Comparison of ENCODE assay signal across 17 cellular contexts in genomic region chr22:46933040-46933439, GRCh38.
DNase-seq lines count a peak whose midpoint lies in the region; ATAC-seq and TF ChIP-seq lines count a peak whose summit lies in the region.
"Had no signal": no experiment of that assay in that cellular context is flagged by ENCODE, and none has a peak within 500 bp of the region (broad histone marks: within the 10 kb centered on the region; RNA-seq: fewer than 3 reads in every experiment).

No MANE protein-coding gene starts in this region.

- intact Hi-C loops in Right ventricle myocardium superior (cut with DNase I): no loop called here
- intact Hi-C loops in CD4-positive, alpha-beta T cell (cut with DNase I, micrococcal nuclease): no loop called here

- H3K27me3 Mint-ChIP-seq in WTC11 (ENCODE audit: low read depth) (no peaks in the 10 kb centered on the region), endothelial cell (ENCODE audit: unreplicated experiment) (no peaks in the 10 kb centered on the region)
- H3K27me3 Mint-ChIP-seq in stimulated activated memory B cell treated with anti-CD40 and anti-IgM and Interleukin-4, amounts not matched to agents 10 μg/mL and 1 μg/mL and 100 μg/mL, for 72 hours: no peaks in the 10 kb centered on the region
- H3K27me3 Mint-ChIP-seq in CD4-positive, alpha-beta T cell: no peaks in the 10 kb centered on the region

- H3K4me3 Mint-ChIP-seq in WTC11: no peak overlapping the region
- H3K4me3 Mint-ChIP-seq in endothelial cell (ENCODE audit: unreplicated experiment): peak overlapping the region; percentile 67
- H3K4me3 Mint-ChIP-seq in stimulated activated memory B cell treated with anti-CD40 and anti-IgM and Interleukin-4, amounts not matched to agents 10 μg/mL and 1 μg/mL and 100 μg/mL, for 72 hours: no peak overlapping the region
- H3K4me3 Mint-ChIP-seq in CD4-positive, alpha-beta T cell: no peak overlapping the region
- H3K4me3 Mint-ChIP-seq: CD8-positive, alpha-beta T cell had no signal

- H3K9me3 ChIP-seq in right atrium auricular region (no peaks in the 10 kb centered on the region), MG63 (no peaks in the 10 kb centered on the region)
- H3K9me3 ChIP-seq in CD4-positive, alpha-beta T cell (ENCODE audit: control insufficient read depth, low read length): no peaks in the 10 kb centered on the region
- H3K9me3 ChIP-seq: Peyer's patch had no signal

- TF ChIP-seq CTCF in right atrium auricular region (IDR thresholded peaks at IDR 0.05) (no peak), WTC11 (IDR thresholded peaks at IDR 0.05) (no peak), endothelial cell (IDR thresholded peaks at IDR 0.05; ENCODE audit: unreplicated experiment) (no peak)
- no peak for TF ChIP-seq CTCF in CD4-positive, alpha-beta T cell (IDR thresholded peaks at IDR 0.05)

- H3K9me3 Mint-ChIP-seq in WTC11 (no peaks in the 10 kb centered on the region), endothelial cell (ENCODE audit: unreplicated experiment) (no peaks in the 10 kb centered on the region)
- H3K9me3 Mint-ChIP-seq in stimulated activated memory B cell treated with anti-CD40 and anti-IgM and Interleukin-4, amounts not matched to agents 10 μg/mL and 1 μg/mL and 100 μg/mL, for 72 hours: no peaks in the 10 kb centered on the region
- no peaks in the 10 kb centered on the region for H3K9me3 Mint-ChIP-seq in CD4-positive, alpha-beta T cell
- H3K9me3 Mint-ChIP-seq: CD8-positive, alpha-beta T cell had no signal

- CTCF ChIA-PET in WTC11 (lab: Charles Lee): interaction anchor here (0.7 kb wide), 1 partner anchor 201 kb away, joined by 4 read pairs; no protein-coding TSS in a partner anchor
- CTCF ChIA-PET in CD4-positive, alpha-beta T cell (lab: Charles Lee): no interaction called here

- H3K36me3 ChIP-seq in right atrium auricular region (no peaks in the 10 kb centered on the region), MG63 (0 out of 2 replicates have a peak, but pooled peaks cover 3% of the 10 kb centered on the region)
- H3K36me3 ChIP-seq: Peyer's patch had no signal

- peaks cover 2% of the 10 kb centered on the region; the same call in 1 of the 2 replicates for H3K36me3 Mint-ChIP-seq in WTC11
- no peaks in the 10 kb centered on the region for H3K36me3 Mint-ChIP-seq in endothelial cell (ENCODE audit: low read depth, unreplicated experiment)
- H3K36me3 Mint-ChIP-seq in stimulated activated memory B cell treated with anti-CD40 and anti-IgM and Interleukin-4, amounts not matched to agents 10 μg/mL and 1 μg/mL and 100 μg/mL, for 72 hours: peaks cover 61% of the 10 kb centered on the region
- peaks cover 46% of the 10 kb centered on the region for H3K36me3 Mint-ChIP-seq in CD4-positive, alpha-beta T cell (ENCODE audit: low read depth)

- H3K4me3 ChIP-seq in right atrium auricular region: no peak overlapping the region
- H3K4me3 ChIP-seq in MG63: no peak overlapping the region
- H3K4me3 ChIP-seq: Peyer's patch had no signal

- peak overlapping the region; percentile 83 for H3K27ac Mint-ChIP-seq in WTC11
- H3K27ac Mint-ChIP-seq in endothelial cell (ENCODE audit: unreplicated experiment): no peak overlapping the region
- H3K27ac Mint-ChIP-seq in stimulated activated memory B cell treated with anti-CD40 and anti-IgM and Interleukin-4, amounts not matched to agents 10 μg/mL and 1 μg/mL and 100 μg/mL, for 72 hours: peak overlapping the region; percentile 17
- no peak overlapping the region for H3K27ac Mint-ChIP-seq in CD4-positive, alpha-beta T cell
- H3K27ac Mint-ChIP-seq: CD8-positive, alpha-beta T cell had no signal

- POLR2A ChIA-PET in WTC11 (lab: Charles Lee): no interaction called here
- POLR2A ChIA-PET in CD4-positive, alpha-beta T cell (lab: Charles Lee): no interaction called here

- H3K27ac ChIP-seq in right atrium auricular region: no peak overlapping the region
- H3K27ac ChIP-seq in CD4-positive, alpha-beta T cell (ENCODE audit: low read depth, low read length): no peak overlapping the region

- peaks cover 15% of the 10 kb centered on the region for H3K4me1 Mint-ChIP-seq in WTC11
- peaks cover 33% of the 10 kb centered on the region for H3K4me1 Mint-ChIP-seq in endothelial cell (ENCODE audit: unreplicated experiment)
- peaks cover 43% of the 10 kb centered on the region for H3K4me1 Mint-ChIP-seq in stimulated activated memory B cell treated with anti-CD40 and anti-IgM and Interleukin-4, amounts not matched to agents 10 μg/mL and 1 μg/mL and 100 μg/mL, for 72 hours
- peaks cover 9% of the 10 kb centered on the region for H3K4me1 Mint-ChIP-seq in CD4-positive, alpha-beta T cell (ENCODE audit: low read depth)

- no peak for ATAC-seq in Right ventricle myocardium superior (ENCODE audit: poor library complexity)
- no peak for ATAC-seq in WTC11
- no peak for ATAC-seq in stimulated activated memory B cell treated with anti-CD40 and anti-IgM and Interleukin-4, amounts not matched to agents 10 μg/mL and 1 μg/mL and 100 μg/mL, for 72 hours
- ATAC-seq in CD4-positive, alpha-beta T cell (ENCODE audit: poor library complexity): no peak
- no peak for ATAC-seq in GM21367 (IDR thresholded peaks at IDR 0.05; ENCODE audit: unreplicated experiment)
- ATAC-seq: CD8-positive, alpha-beta T cell had no signal

- peak; percentile 32 for DNase-seq in right atrium auricular region (ENCODE audit: low spot score)
- DNase-seq in Right ventricle myocardium superior: no peak
- DNase-seq in WTC11 (ENCODE audit: low spot score): no peak
- DNase-seq in endothelial cell (ENCODE audit: low spot score): no peak
- DNase-seq in MG63: no peak
- DNase-seq in CD4-positive, alpha-beta T cell: no peak
- DNase-seq: CD8-positive, alpha-beta T cell; H7; Kasumi-1; NCI-H1417; NCI-H2029; NCI-H2171 treated with DMSO at 0.1 percent for 48 hours; NCI-H774; Peyer's patch; SHP77 had no signal

- peaks cover 0 to 25% of the 10 kb centered on the region in 2 donors for H3K4me1 ChIP-seq in right atrium auricular region

- H3K27me3 ChIP-seq in right atrium auricular region (no peaks in the 10 kb centered on the region), MG63 (no peaks in the 10 kb centered on the region)
- no peaks in the 10 kb centered on the region for H3K27me3 ChIP-seq in CD4-positive, alpha-beta T cell (ENCODE audit: control insufficient read depth, insufficient read depth, low read length)
- H3K27me3 ChIP-seq: Peyer's patch had no signal

TF ChIP-seq in WTC11, 78 proteins besides CTCF, POLR2A, EP300 and RAD21:
- TF ChIP-seq ZBTB43 (CRISPR knock-in tag; IDR thresholded peaks at IDR 0.05) (no peak), ZNF396 (CRISPR knock-in tag; IDR thresholded peaks at IDR 0.05; ENCODE audit: borderline replicate concordance) (no peak), ZNF425 (CRISPR knock-in tag; conservative IDR thresholded peaks at IDR 0.05) (no peak), TP53 (CRISPR knock-in tag; IDR thresholded peaks at IDR 0.05) (no peak), AFF4 (CRISPR knock-in tag; IDR thresholded peaks at IDR 0.05; ENCODE audit: borderline replicate concordance) (no peak)

Comparison
In these comparisons a context has a peak if more than half of its experiments do, and no peak if none do; other contexts are left out.
1. H3K27ac Mint-ChIP-seq: peak in WTC11 (single experiment) and stimulated activated memory B cell treated with anti-CD40 and anti-IgM and Interleukin-4, amounts not matched to agents 10 μg/mL and 1 μg/mL and 100 μg/mL, for 72 hours (single experiment); none in endothelial cell (single experiment) and CD4-positive, alpha-beta T cell (single experiment).